In genomic region chr17:43388198-43389021, GRCh38 we compare ENCODE assay signal across 7 cellular contexts. TPM values are rescaled to one million over a fixed set of nuclear protein-coding genes. Genes with fewer than 3 reads are reported as not detected.
DNase-seq lines count a peak whose midpoint lies in the region; ATAC-seq, FAIRE-seq and TF ChIP-seq lines count a peak whose summit lies in the region.

No MANE protein-coding gene starts in this region.

- TF ChIP-seq CTCF in WERI-Rb-1 (IDR thresholded peaks at IDR 0.05; ENCODE audit: low read depth, low read length) (no peak), breast epithelium (IDR thresholded peaks at IDR 0.05) (no peak)

- peak overlapping the region; percentile 67 for H3K27ac ChIP-seq in WERI-Rb-1
- H3K27ac ChIP-seq in breast epithelium, result peak overlapping the region; percentile 99 to 100
- H3K27ac ChIP-seq in small intestine (ENCODE audit: low read depth in 1 of 2, low read length in 1 of 2), result peak overlapping the region; percentile 99 to 100

- TF ChIP-seq POLR2A in breast epithelium (IDR thresholded peaks at IDR 0.05), result peak; percentile 89

- no peaks in the 10 kb centered on the region for H3K27me3 ChIP-seq in WERI-Rb-1 (ENCODE audit: insufficient read depth, low read depth, severe bottlenecking)
- H3K27me3 ChIP-seq in breast epithelium, result no peaks in the 10 kb centered on the region
- no peaks in the 10 kb centered on the region for H3K27me3 ChIP-seq in small intestine (ENCODE audit: control insufficient read depth in 2 of 2, insufficient read depth in 2 of 2, low read length in 2 of 2)

- ATAC-seq in GM18517 (IDR thresholded peaks at IDR 0.05; ENCODE audit: unreplicated experiment) (peak; percentile 60), HG03097 (IDR thresholded peaks at IDR 0.05; ENCODE audit: low FRiP score, unreplicated experiment) (peak; percentile 75)

- H3K9me3 ChIP-seq in WERI-Rb-1 (ENCODE audit: severe bottlenecking), result no peaks in the 10 kb centered on the region
- H3K9me3 ChIP-seq in breast epithelium, result no peaks in the 10 kb centered on the region
- no peaks in the 10 kb centered on the region for H3K9me3 ChIP-seq in small intestine (ENCODE audit: control insufficient read depth, low read depth)

- DNase-seq in NCI-H2171 treated with DMSO at 0.1 percent for 48 hours (lab: John Stamatoyannopoulos, UW), result peak; percentile 85
- peak; percentile 91 for DNase-seq in WERI-Rb-1
- DNase-seq in breast epithelium (ENCODE audit: low spot score in 2 of 2), result peak; percentile 94 to 95
- DNase-seq in iPS-NIHi7 (ENCODE audit: extremely low spot score), result peak; percentile 85
- peak; percentile 93 for DNase-seq in small intestine

- H3K4me3 ChIP-seq in WERI-Rb-1 (ENCODE audit: low read depth, low read length) (peak overlapping the region; percentile 70), breast epithelium (peak overlapping the region; percentile 53 to 74 (median 72)), small intestine (ENCODE audit: low read depth in 1 of 2, low read length in 2 of 2) (peak overlapping the region; percentile 55 to 74)

- H3K36me3 ChIP-seq in WERI-Rb-1, result no peaks in the 10 kb centered on the region
- no peaks in the 10 kb centered on the region for H3K36me3 ChIP-seq in breast epithelium
- no peaks in the 10 kb centered on the region for H3K36me3 ChIP-seq in small intestine (ENCODE audit: control insufficient read depth in 2 of 2, insufficient read depth in 2 of 2, low read length in 2 of 2)

- no peak for FAIRE-seq in small intestine (lab: Jason Lieb, UNC)

- peaks cover 0 to 6% of the 10 kb centered on the region in 2 donors for H3K4me1 ChIP-seq in breast epithelium
- H3K4me1 ChIP-seq in small intestine (ENCODE audit: control insufficient read depth in 2 of 2, insufficient read depth in 1 of 2, low read depth in 1 of 2, low read length in 1 of 2), result peaks cover 0 to 5% of the 10 kb centered on the region in 2 donors

- intact Hi-C loops in breast epithelium (cut with DNase I; ENCODE audit: low total_unique reads), result no loop called here

- WGBS in small intestine, 3 donors, result 0 to 1% (median 0%) methylated on average over 41 to 42 of the region's 42 CpGs

RNA-seq across cellular contexts. Expression of gene ARL4D, which starts 10.4 kb away (rescaled TPM):
- 10 to 100 TPM in 1 of 3 donors, 1 to 10 TPM in 2; 6.1 to 15.4 (median 7.2) TPM for total RNA-seq in breast epithelium
- polyA plus RNA-seq in small intestine, result 10 to 100 TPM in 1 of 3 donors, 1 to 10 TPM in 1, under 1 TPM in 1; 0.45 to 10.1 (median 2.4) TPM

Comparison
In these comparisons a context has a peak if more than half of its experiments do, and no peak if none do; other contexts are left out.
1. Peak in every context shown above with its lines: DNase-seq, ATAC-seq, H3K4me3 ChIP-seq and H3K27ac ChIP-seq.